In the genomic region with DNA sequence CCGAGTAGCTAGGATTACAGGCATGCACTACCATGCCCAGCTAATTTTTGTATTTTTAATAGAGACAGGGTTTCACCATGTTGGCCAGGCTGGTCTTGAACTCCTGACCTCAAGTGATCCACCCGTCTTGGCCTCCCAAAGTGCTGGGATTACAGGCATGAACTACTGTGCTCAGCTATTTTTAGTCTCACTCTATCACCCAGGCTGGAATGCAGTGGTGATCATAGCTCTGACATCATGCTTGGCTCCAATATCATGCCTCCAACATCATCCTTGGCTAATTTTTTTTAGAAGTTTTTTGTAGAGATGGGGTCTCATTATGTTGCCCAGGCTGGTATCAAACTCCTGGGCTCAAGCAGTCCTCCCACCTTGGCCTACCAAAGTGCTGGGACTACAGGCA, we compare ENCODE assay signal across 11 cellular contexts. TPM values are rescaled to one million over a fixed set of nuclear protein-coding genes. Genes with fewer than 3 reads are reported as not detected.
"Had no signal": no experiment of that assay in that cellular context is flagged by ENCODE, and none has a peak within 500 bp of the region (broad histone marks: within the 10 kb centered on the region; RNA-seq: fewer than 3 reads in every experiment).

No MANE protein-coding gene starts in this region.

RNA-seq across cellular contexts. Expression of gene C4orf51, which starts 39.7 kb away (rescaled TPM):
- total RNA-seq: activated CD8-positive, alpha-beta T cell treated with anti-CD3 and anti-CD28 coated beads for 36 hours; activated naive CD8-positive, alpha-beta T cell treated with anti-CD3 and anti-CD28 coated beads for 36 hours; activated T-cell treated with anti-CD3 and anti-CD28 coated beads, Interleukin-2, amount 50 U/mL, for 72 hours; ascending aorta; dermis microvascular lymphatic vessel endothelial cell; lung; mucosa of descending colon; natural killer cell; progenitor cell of endocrine pancreas; right lobe of liver; T-helper 1 cell treated with Interleukin-12 subunit alpha and Interleukin-12 subunit beta and Interleukin-4 antibody, amounts not matched to agents 30 ng/mL and 1 ng/mL, for 36 hours had no signal
- polyA plus RNA-seq: lung had no signal
